In genomic region chr9:14827805-14828204, GRCh38 we compare ENCODE assay signal across 24 cellular contexts.
DNase-seq lines count a peak whose midpoint lies in the region; ATAC-seq and TF ChIP-seq lines count a peak whose summit lies in the region.
"Had no signal": no experiment of that assay in that cellular context is flagged by ENCODE, and none has a peak within 500 bp of the region (broad histone marks: within the 10 kb centered on the region; RNA-seq: fewer than 3 reads in every experiment).

No MANE protein-coding gene starts in this region.

- H3K4me1 ChIP-seq in lung (ENCODE audit: control insufficient read depth in 2 of 2, insufficient read depth in 2 of 2, low read length in 2 of 2) = peaks cover 0 to 4% of the 10 kb centered on the region in 2 donors
- H3K4me1 ChIP-seq: A549, BE2C had no signal

- H3K27me3 ChIP-seq in lung (ENCODE audit: control insufficient read depth, insufficient read depth) = no peaks in the 10 kb centered on the region
- H3K27me3 ChIP-seq: BE2C had no signal

- no peak for ATAC-seq in lung (ENCODE audit: insufficient read depth, low FRiP score)
- no peak for ATAC-seq in GM21786 (IDR thresholded peaks at IDR 0.05; ENCODE audit: unreplicated experiment)
- no peak for ATAC-seq in HG03378 (IDR thresholded peaks at IDR 0.05; ENCODE audit: unreplicated experiment)
- ATAC-seq: A549, Right ventricle myocardium inferior had no signal

- no peaks in the 10 kb centered on the region for H3K36me3 ChIP-seq in lung (ENCODE audit: control insufficient read depth in 2 of 2, insufficient read depth in 2 of 2, low read length in 2 of 2)
- H3K36me3 ChIP-seq: BE2C had no signal

- TF ChIP-seq CTCF in lung (IDR thresholded peaks at IDR 0.05; ENCODE audit: control extremely low read depth, extremely low read depth) = no peak

- WGBS in lung, 2 donors = 69 to 82% methylated on average over 3 of the region's 3 CpGs

- no peak overlapping the region for H3K27ac ChIP-seq in lung (ENCODE audit: low read depth in 1 of 2, low read length in 1 of 2)
- H3K27ac ChIP-seq: A549, HL-60 had no signal

- no peak overlapping the region for H3K4me3 ChIP-seq in lung
- H3K4me3 ChIP-seq: A549 had no signal

- DNase-seq in DMS53 (lab: John Stamatoyannopoulos, UW) = peak; percentile 62
- DNase-seq in DMS79 treated with DMSO at 0.1 percent for 48 hours (lab: John Stamatoyannopoulos, UW) = peak; percentile 96
- peak; percentile 39 for DNase-seq in NCI-H510A (lab: John Stamatoyannopoulos, UW)
- peak; percentile 58 for DNase-seq in lung (ENCODE audit: low spot score)
- DNase-seq in GM03348 (ENCODE audit: low spot score) = no peak
- DNase-seq in activated T-cell treated with anti-CD3 and anti-CD28 coated beads for 4 hours = no peak
- DNase-seq: BE2C, DND-41, GOT3, HCEC 1CT, KBM-7, MM.1S, NCI-H1048, NCI-H1436 treated with DMSO at 0.1 percent for 48 hours, NCI-H1930, NCI-H2171 treated with DMSO at 0.1 percent for 48 hours, NCI-H524, NCI-H774, OCI-M1 had no signal

- no peaks in the 10 kb centered on the region for H3K9me3 ChIP-seq in lung (ENCODE audit: control insufficient read depth in 2 of 2, insufficient read depth in 1 of 2, low read length in 1 of 2)
- H3K9me3 ChIP-seq: A549, BE2C had no signal

Comparison
In these comparisons a context has a peak if more than half of its experiments do, and no peak if none do; other contexts are left out.
1. DNase-seq: peak in DMS53 (single experiment), DMS79 treated with DMSO at 0.1 percent for 48 hours (single experiment), NCI-H510A (single experiment) and lung (single experiment); none in GM03348 (single experiment) and activated T-cell treated with anti-CD3 and anti-CD28 coated beads for 4 hours (single experiment).